Comparison of ENCODE assay signal across 21 cellular contexts in genomic region chr15:82143390-82144047, GRCh38.
"Had no signal": no experiment of that assay in that cellular context is flagged by ENCODE, and none has a peak within 500 bp of the region (broad histone marks: within the 10 kb centered on the region; RNA-seq: fewer than 3 reads in every experiment).

No MANE protein-coding gene starts in this region.

- DNase-seq: activated CD4-positive, alpha-beta T cell treated with anti-CD3 and anti-CD28 coated beads for 4 hours; activated CD4-positive, alpha-beta T cell treated with anti-CD3 and anti-CD28 coated beads, Interleukin-2, amount 50 U/mL, for 4 hours; activated CD8-positive, alpha-beta memory T cell treated with anti-CD3 and anti-CD28 coated beads, Interleukin-2, amount 50 U/mL, for 48 hours; activated CD8-positive, alpha-beta T cell treated with anti-CD3 and anti-CD28 coated beads, Interleukin-2, amount 10 ng/mL, durations not matched to agents 7 days and 5 days; activated naive CD4-positive, alpha-beta T cell treated with anti-CD3 and anti-CD28 coated beads, Interleukin-2, amount 50 U/mL, for 16 hours; activated naive CD8-positive, alpha-beta T cell treated with anti-CD3 and anti-CD28 coated beads, Interleukin-2, amount 10 ng/mL, durations not matched to agents 7 days and 5 days; activated T-cell treated with anti-CD3 and anti-CD28 coated beads, Interleukin-2, amount 50 U/mL, for 1 hour; adrenal gland; anterior cingulate cortex; MM.1S; NCI-H1105; NCI-H1436; NCI-H1694 treated with DMSO at 0.1 percent for 48 hours; NCI-H2029 treated with DMSO at 0.1 percent for 48 hours; NCI-H345; NCI-H510A; NCI-H526 treated with DMSO at 0.1 percent for 48 hours; NCI-H82; Peyer's patch; SHP77 treated with DMSO at 0.1 percent for 48 hours; WERI-Rb-1 had no signal

- ATAC-seq: activated CD8-positive, alpha-beta T cell treated with anti-CD3 and anti-CD28 coated beads, Interleukin-2, amount 10 ng/mL, durations not matched to agents 7 days and 5 days had no signal
